Comparison of ENCODE assay signal across 8 cellular contexts in genomic region chr17:45430738-45431530, GRCh38. TPM values are rescaled to one million over a fixed set of nuclear protein-coding genes. Genes with fewer than 3 reads are reported as not detected.
A peak's percentile ranks its signal among the peaks of the same experiment; 100 is the strongest.
DNase-seq lines count a peak whose midpoint lies in the region; ATAC-seq and TF ChIP-seq lines count a peak whose summit lies in the region.

No MANE protein-coding gene starts in this region.

- H3K4me2 ChIP-seq in mesendoderm (ENCODE audit: low read length) = peak overlapping the region; percentile 62

- ATAC-seq in GM19324 (IDR thresholded peaks at IDR 0.05; ENCODE audit: low FRiP score, unreplicated experiment) (peak; percentile 7), upper lobe of left lung (ENCODE audit: low FRiP score in 2 of 2) (peak; percentile 43 to 79)

- H3K56ac ChIP-seq in mesendoderm (ENCODE audit: low read length) = peak overlapping the region; percentile 73

- no peaks in the 10 kb centered on the region for H3K79me2 ChIP-seq in mesendoderm (ENCODE audit: control insufficient read depth, insufficient read depth, low read length)

- no peak overlapping the region for H2BK15ac ChIP-seq in mesendoderm (replicated peaks; ENCODE audit: low read depth)

- H3K4me3 ChIP-seq in AG09309 (ENCODE audit: control insufficient read depth, low read depth, low read length) = peak overlapping the region; percentile 50
- H3K4me3 ChIP-seq in LNCaP clone FGC (ENCODE audit: low read depth, low read length) = peak overlapping the region; percentile 56
- peak overlapping the region; percentile 49 to 53 for H3K4me3 ChIP-seq in cardiac fibroblast (replicated peaks in 1 of 2; ENCODE audit: low read depth in 2 of 2, low read length in 2 of 2)
- H3K4me3 ChIP-seq in mesendoderm (ENCODE audit: low read length) = peak overlapping the region; percentile 34
- peak overlapping the region; percentile 44 to 87 (median 64) for H3K4me3 ChIP-seq in upper lobe of left lung

- H2BK120ac ChIP-seq in mesendoderm (ENCODE audit: low read depth, low read length) = no peak overlapping the region

- TF ChIP-seq CTCF in AG09309 (IDR thresholded peaks at IDR 0.05; ENCODE audit: control insufficient read depth, insufficient read depth, low read depth, low read length, missing control alignments) (no peak), LNCaP clone FGC (IDR thresholded peaks at IDR 0.05; ENCODE audit: control insufficient read depth, extremely low read depth, insufficient read depth) (no peak), cardiac fibroblast (IDR thresholded peaks at IDR 0.05; ENCODE audit: low read depth, low read length) (no peak), upper lobe of left lung (IDR thresholded peaks at IDR 0.05) (no peak)

- peaks cover 25% of the 10 kb centered on the region for H3K27me3 ChIP-seq in mesendoderm (ENCODE audit: insufficient read depth, low read length, poor library complexity)
- H3K27me3 ChIP-seq in upper lobe of left lung = no peaks in the 10 kb centered on the region

- no peak overlapping the region for H2AK5ac ChIP-seq in mesendoderm (ENCODE audit: low read length)

- H3K27ac ChIP-seq in mesendoderm (ENCODE audit: low read depth, low read length) (no peak overlapping the region), upper lobe of left lung (peak overlapping the region; percentile 87 to 90 (median 88))

- H2BK5ac ChIP-seq in mesendoderm (ENCODE audit: low read length) = no peak overlapping the region

- H4K5ac ChIP-seq in mesendoderm (ENCODE audit: low read length) = no peak overlapping the region

- H3K4me1 ChIP-seq in mesendoderm (ENCODE audit: control insufficient read depth, low read depth, low read length) (no peaks in the 10 kb centered on the region), upper lobe of left lung (peaks cover 51 to 67% (median 59%) of the 10 kb centered on the region in 4 donors)

- peak overlapping the region; percentile 45 for H3K23ac ChIP-seq in mesendoderm (ENCODE audit: low read length)

- no peaks in the 10 kb centered on the region for H3K79me1 ChIP-seq in mesendoderm (ENCODE audit: low read length)

- no peak for DNase-seq in AG09309 (ENCODE audit: low read depth)
- DNase-seq in LNCaP clone FGC (ENCODE audit: low read depth) = no peak
- no peak for DNase-seq in cardiac fibroblast (ENCODE audit: low read depth in 2 of 2)
- DNase-seq in mesendoderm = peak; percentile 67
- peak; percentile 83 to 92 for DNase-seq in upper lobe of left lung
- DNase-seq in NOMO-1 treated with DMSO at 0.1 percent for 48 hours (lab: John Stamatoyannopoulos, UW; ENCODE audit: unreplicated experiment) = no peak
- no peak for DNase-seq in GOT3 (lab: John Stamatoyannopoulos, UW)

- WGBS in mesendoderm (ENCODE audit: extremely low coverage, insufficient coverage, low lambda C conversion rate) = no CpG with 5 or more reads among the region's 47 CpGs
- 10 to 11% methylated on average over 19 to 34 of the region's 47 CpGs for WGBS in upper lobe of left lung, 2 donors

- TF ChIP-seq POLR2A in upper lobe of left lung (IDR thresholded peaks at IDR 0.05) = peak in 1 of 4 donors; percentile 64

- no peak overlapping the region for H3K4ac ChIP-seq in mesendoderm (ENCODE audit: low read depth, low read length)

- H4K8ac ChIP-seq in mesendoderm (ENCODE audit: low read depth, low read length) = no peak overlapping the region

- TF ChIP-seq EP300 in upper lobe of left lung (IDR thresholded peaks at IDR 0.05) = no peak

- no peak overlapping the region for H3K18ac ChIP-seq in mesendoderm (ENCODE audit: low read length)

- peak overlapping the region; percentile 54 for H3K9ac ChIP-seq in mesendoderm (ENCODE audit: low read length)

- H3K9me3 ChIP-seq in upper lobe of left lung = no peaks in the 10 kb centered on the region

- H3K36me3 ChIP-seq in mesendoderm (ENCODE audit: control insufficient read depth, insufficient read depth, low read length) (no peaks in the 10 kb centered on the region), upper lobe of left lung (peaks cover 0 to 18% (median 9%) of the 10 kb centered on the region in 4 donors)

RNA-seq across cellular contexts. Expression of gene ARHGAP27, which starts 1.7 kb away (rescaled TPM):
- 3.5 TPM for polyA plus RNA-seq in mesendoderm (2013, experiment 1 of 2)
- polyA plus RNA-seq in mesendoderm (2013, experiment 2 of 2) = 3.7 TPM
- total RNA-seq in upper lobe of left lung = 100 to 1,000 TPM in 1 of 6 donors, 10 to 100 TPM in 5; 46.1 to 243 (median 81.4) TPM

RNA-seq across cellular contexts. Expression of gene PLEKHM1, which starts 59.6 kb away (rescaled TPM):
- 6.6 TPM for polyA plus RNA-seq in mesendoderm (2013, experiment 1 of 2)
- polyA plus RNA-seq in mesendoderm (2013, experiment 2 of 2) = 6.2 TPM
- total RNA-seq in upper lobe of left lung = 100 to 1,000 TPM in 2 of 6 donors, 10 to 100 TPM in 4; 52.1 to 229 (median 72.0) TPM

Comparison
In these comparisons a context has a peak if more than half of its experiments do, and no peak if none do; other contexts are left out.
1. DNase-seq: peak in mesendoderm (single experiment) and upper lobe of left lung (2 of 2); none in AG09309 (single experiment), LNCaP clone FGC (single experiment), cardiac fibroblast (0 of 2), NOMO-1 treated with DMSO at 0.1 percent for 48 hours (single experiment) and GOT3 (single experiment).
2. Peak in every context shown above with its lines, with median percentiles within 50 percentile points of each other: H3K4me3 ChIP-seq.